ENCODE assay signal across 8 cellular contexts in the genomic region with DNA sequence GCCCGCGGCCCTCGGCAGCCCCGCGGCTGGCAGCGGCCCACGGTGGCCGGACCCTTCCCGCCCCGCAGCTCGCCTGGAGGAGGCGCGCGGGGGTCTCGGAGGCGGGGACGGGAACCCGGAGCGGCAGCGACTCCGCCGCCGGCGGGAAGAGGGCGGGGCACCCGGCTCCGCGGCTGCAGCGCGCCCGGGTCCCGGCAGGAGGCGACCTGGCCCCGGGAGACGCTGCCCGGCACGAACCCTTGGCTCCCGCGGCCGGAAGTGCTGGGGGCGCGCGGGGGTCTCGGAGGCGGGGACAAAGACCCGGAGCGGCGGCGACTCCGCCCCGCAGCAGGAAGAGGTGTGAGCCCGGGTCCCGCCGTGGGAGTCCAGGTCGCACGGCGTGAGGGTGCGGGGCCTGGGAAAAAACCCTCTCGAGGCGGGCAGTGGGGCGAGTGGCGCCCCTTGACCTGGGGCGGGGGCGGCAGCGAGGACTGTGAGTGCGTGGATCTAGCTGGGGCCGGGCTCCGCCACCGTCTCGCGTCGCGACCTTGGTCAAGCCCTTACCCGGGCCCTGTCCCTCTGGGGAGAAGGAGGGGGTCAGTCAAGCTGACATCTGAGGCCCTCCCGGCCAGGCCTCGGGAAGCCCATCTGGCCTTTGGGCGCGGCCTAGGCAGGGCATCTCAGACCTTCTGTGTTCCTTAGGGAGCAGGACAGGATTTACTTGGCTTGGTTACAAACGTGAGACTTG. TPM values are rescaled to one million over a fixed set of nuclear protein-coding genes. Genes with fewer than 3 reads are reported as not detected.
A peak's percentile ranks its signal among the peaks of the same experiment; 100 is the strongest.
DNase-seq lines count a peak whose midpoint lies in the region; ATAC-seq and TF ChIP-seq lines count a peak whose summit lies in the region.

CIB2 (minus strand) TSS at position 151 of the 727 bp plus-strand sequence. CDS start 230 bp downstream, outside the sequence.

- no peaks in the 10 kb centered on the region for H3K36me3 ChIP-seq in stomach smooth muscle (ENCODE audit: control insufficient read depth in 2 of 2, insufficient read depth in 2 of 2, low read length in 2 of 2)

- H3K27me3 Mint-ChIP-seq in neural crest cell (ENCODE audit: low read depth) = no peaks in the 10 kb centered on the region

- H3K9ac ChIP-seq in stomach smooth muscle (ENCODE audit: low read length in 2 of 2) = peak within 1 kb of the TSS; percentile 95 to 96

- H3K9me3 ChIP-seq in stomach smooth muscle (ENCODE audit: control insufficient read depth in 2 of 2, low read length in 2 of 2) = no peaks in the 10 kb centered on the region

- CTCF ChIA-PET in RWPE1 (lab: Yijun Ruan, JAX) = interaction anchor here (0.6 to 2.1 kb wide), 22 partner anchors 9 to 436 kb away, joined by 3 to 11 read pairs (median 4); partner anchors contain the start of gene IDH3A

- H3K4me3 ChIP-seq in foreskin fibroblast (ENCODE audit: low read depth in 1 of 2, low read length in 2 of 2) (peak within 1 kb of the TSS; percentile 73 to 74), stomach smooth muscle (ENCODE audit: low read length in 2 of 2) (peak within 1 kb of the TSS; percentile 66 to 83)

- peak; percentile 81 for ATAC-seq in GM21360 (IDR thresholded peaks at IDR 0.05; ENCODE audit: unreplicated experiment)

- TF ChIP-seq CTCF in RWPE1 (conservative IDR thresholded peaks at IDR 0.05; ENCODE audit: low read depth) = peak; percentile 95
- TF ChIP-seq CTCF in foreskin fibroblast (IDR thresholded peaks at IDR 0.05; ENCODE audit: low read depth, low read length) = peak; percentile 37
- peak; percentile 73 for TF ChIP-seq CTCF in neural crest cell (conservative IDR thresholded peaks at IDR 0.05)

- H3K9me3 Mint-ChIP-seq in neural crest cell = no peaks in the 10 kb centered on the region

- DNase-seq in Caki2 (ENCODE audit: low read depth) = peak; percentile 59
- DNase-seq in HuH-7.5 (ENCODE audit: low spot score) = peak; percentile 95
- peak; percentile 78 for DNase-seq in RWPE1 (ENCODE audit: low spot score)
- DNase-seq in activated gamma-delta T cell (lab: John Stamatoyannopoulos, UW) = peak; percentile 67
- peak; percentile 51 to 80 for DNase-seq in foreskin fibroblast
- peak; percentile 87 for DNase-seq in neural crest cell (ENCODE audit: low read depth, low spot score)

- peak within 1 kb of the TSS; percentile 22 for H3K27ac ChIP-seq in RWPE1
- peak within 1 kb of the TSS; percentile 74 for H3K27ac ChIP-seq in stomach smooth muscle (ENCODE audit: low read length)

- peak within 1 kb of the TSS; percentile 94 for H3K27ac Mint-ChIP-seq in neural crest cell (ENCODE audit: unreplicated experiment)

- H3K27me3 ChIP-seq in stomach smooth muscle (ENCODE audit: control insufficient read depth in 1 of 2, insufficient read depth in 2 of 2, low read length in 2 of 2) = no peaks in the 10 kb centered on the region

- POLR2A ChIA-PET in RWPE1 (lab: Yijun Ruan, JAX; ENCODE audit: low non-redundant PET) = no interaction called here

- peaks cover 13% of the 10 kb centered on the region for H3K4me1 ChIP-seq in stomach smooth muscle (ENCODE audit: control insufficient read depth, insufficient read depth, low read length)

- peak within 1 kb of the TSS; percentile 86 for H3K4me3 Mint-ChIP-seq in neural crest cell

- peaks cover 17% of the 10 kb centered on the region for H3K4me1 Mint-ChIP-seq in neural crest cell

- no peaks in the 10 kb centered on the region for H3K36me3 Mint-ChIP-seq in neural crest cell (ENCODE audit: low read depth)

- in situ Hi-C loops in Caki2 (cut with HindIII; ENCODE audit: low pct_unique_long_range_greater_than_20kb, low sequenced_read_pairs) = no loop called here

RNA-seq across cellular contexts. Expression of gene CIB2, which starts in this region (rescaled TPM):
- total RNA-seq in Caki2 (2014; rRNA removed; shearing (Covaris generic); ENCODE audit: low replicate concordance) = 0.30 and 2.6 TPM in 2 replicates
- 36.5 and 37.7 TPM in 2 replicates for total RNA-seq in neural crest cell

Comparison
In these comparisons a context has a peak if more than half of its experiments do, and no peak if none do; other contexts are left out.
1. Peak in every context shown above with its lines: DNase-seq, ATAC-seq, H3K4me3 ChIP-seq and H3K27ac ChIP-seq.
2. RNA of gene CIB2 (total RNA-seq): 36.5 to 37.7 TPM in neural crest cell; 0.30 to 2.6 TPM in Caki2; every median in the first group is over 10 times any median in the second.
3. CTCF ChIP-seq: peak in every context shown above with its lines; median percentile 95 in RWPE1; 73 in neural crest cell; 37 in foreskin fibroblast.